Comparison of ENCODE assay signal across 17 cellular contexts in genomic region chr22:45531944-45532631, GRCh38. TPM values are rescaled to one million over a fixed set of nuclear protein-coding genes. Genes with fewer than 3 reads are reported as not detected.
DNase-seq lines count a peak whose midpoint lies in the region; ATAC-seq, FAIRE-seq and TF ChIP-seq lines count a peak whose summit lies in the region.
"Had no signal": no experiment of that assay in that cellular context is flagged by ENCODE, and none has a peak within 500 bp of the region (broad histone marks: within the 10 kb centered on the region; RNA-seq: fewer than 3 reads in every experiment).

No MANE protein-coding gene starts in this region.

- H3K79me1 ChIP-seq in mesenchymal stem cell (replicated peaks; ENCODE audit: low read length, poor library complexity, severe bottlenecking): peaks cover 17% of the 10 kb centered on the region

- peak overlapping the region; percentile 38 for H2AK5ac ChIP-seq in mesenchymal stem cell (ENCODE audit: low read length, severe bottlenecking)

- H2BK12ac ChIP-seq in mesenchymal stem cell (ENCODE audit: low read length in 2 of 2): peak overlapping the region; percentile 5 to 64

- no peaks in the 10 kb centered on the region for H4K20me1 ChIP-seq in GM12878 (ENCODE audit: control insufficient read depth, insufficient read depth)

- no peak overlapping the region for H3K4me2 ChIP-seq in GM12878 (ENCODE audit: control insufficient read depth, insufficient read depth)
- no peak overlapping the region for H3K4me2 ChIP-seq in mesenchymal stem cell (ENCODE audit: low read length, poor library complexity, severe bottlenecking)

- no peak for TF ChIP-seq POLR2A in GM12878 (IDR thresholded peaks at IDR 0.05; ENCODE audit: low read depth, low read length)

- no peak overlapping the region for H4K8ac ChIP-seq in mesenchymal stem cell (ENCODE audit: low read length)

- in situ Hi-C loops in GM12878 (cut with MboI): no loop called here

- RAD21 ChIA-PET in GM12878 (lab: Charles Lee; ENCODE audit: unreplicated experiment): no interaction called here

- FAIRE-seq in GM12878 (lab: Jason Lieb, UNC): no peak
- FAIRE-seq: G401.6 had no signal

- no peak overlapping the region for H3K23ac ChIP-seq in mesenchymal stem cell (ENCODE audit: low read length in 2 of 2)

- no peak overlapping the region for H4K91ac ChIP-seq in mesenchymal stem cell (ENCODE audit: low read length)

- no peak overlapping the region for H2BK15ac ChIP-seq in mesenchymal stem cell (ENCODE audit: low read depth, poor library complexity, severe bottlenecking)

- H3K4me1 ChIP-seq in GM12878 (ENCODE audit: control insufficient read depth, insufficient read depth, low read length) (no peaks in the 10 kb centered on the region), mesenchymal stem cell (ENCODE audit: control insufficient read depth, insufficient read depth, low read depth, low read length) (peaks cover 28% of the 10 kb centered on the region), upper lobe of right lung (peaks cover 12% of the 10 kb centered on the region), mucosa of descending colon (ENCODE audit: low read depth) (no peaks in the 10 kb centered on the region)

- SMC1A ChIA-PET in GM12878 (lab: Charles Lee; ENCODE audit: uncharacterized antibody, unreplicated experiment): no interaction called here

- H3K14ac ChIP-seq in mesenchymal stem cell (ENCODE audit: low read length in 2 of 2): peak overlapping the region in 1 of 2 experiments; percentile 6

- H3K9ac ChIP-seq in GM12878 (ENCODE audit: control insufficient read depth, insufficient read depth, low read length) (no peak overlapping the region), mesenchymal stem cell (ENCODE audit: low read length) (no peak overlapping the region)

- TF ChIP-seq RAD21 in GM12878 (IDR thresholded peaks at IDR 0.05; ENCODE audit: insufficient read depth, low read depth, low read length): no peak

- no TSS peak for BruUV-seq in GM12878 (replicated peaks; lab: Mats Ljungman, UMichigan)

- H3K36me3 ChIP-seq in GM12878 (ENCODE audit: control insufficient read depth in 2 of 2, insufficient read depth in 2 of 2, low read length in 1 of 2) (no peaks in the 10 kb centered on the region), mesenchymal stem cell (ENCODE audit: control insufficient read depth in 1 of 2, insufficient read depth in 2 of 2, low read depth in 1 of 2, low read length in 2 of 2) (peaks cover 65 to 95% of the 10 kb centered on the region in 2 experiments), upper lobe of right lung (no peaks in the 10 kb centered on the region), mucosa of descending colon (ENCODE audit: low read depth) (no peaks in the 10 kb centered on the region)
- H3K36me3 ChIP-seq: gastrocnemius medialis had no signal

- no peaks in the 10 kb centered on the region; a peak in 2 of 4 replicates for H3K27me3 ChIP-seq in GM12878 (replicated peaks in 1 of 2; ENCODE audit: control insufficient read depth in 2 of 2, insufficient read depth in 2 of 2, low read length in 1 of 2)
- no peaks in the 10 kb centered on the region for H3K27me3 ChIP-seq in mesenchymal stem cell (ENCODE audit: control insufficient read depth in 1 of 2, insufficient read depth in 1 of 2, low read length in 2 of 2)
- H3K27me3 ChIP-seq in upper lobe of right lung: no peaks in the 10 kb centered on the region

- H3K79me2 ChIP-seq in GM12878 (ENCODE audit: control insufficient read depth, insufficient read depth, low read length): no peaks in the 10 kb centered on the region

- CTCF ChIA-PET in GM12878 (lab: Yijun Ruan, JAX): no interaction called here

- peak overlapping the region; percentile 24 to 54 for H3K18ac ChIP-seq in mesenchymal stem cell (ENCODE audit: low read depth in 1 of 2, low read length in 2 of 2)

- peak; percentile 33 for DNase-seq in NCI-H748 (lab: John Stamatoyannopoulos, UW; ENCODE audit: unreplicated experiment)
- no peak for DNase-seq in NCI-H748 treated with DMSO at 0.1 percent for 48 hours (lab: John Stamatoyannopoulos, UW)
- no peak for DNase-seq in GM12878 (ENCODE audit: low read depth, low spot score)
- no peak for DNase-seq in mesenchymal stem cell
- no peak for DNase-seq in upper lobe of right lung
- no peak for DNase-seq in activated T-cell treated with anti-CD3 and anti-CD28 coated beads, Interleukin-2, amount 50 U/mL, for 1 hour
- no peak for DNase-seq in mucosa of descending colon
- DNase-seq in NCI-H2196 treated with DMSO at 0.1 percent for 48 hours (lab: John Stamatoyannopoulos, UW; ENCODE audit: unreplicated experiment): no peak
- DNase-seq: activated CD4-positive, CD25-positive, alpha-beta regulatory T cell treated with anti-CD3 and anti-CD28 coated beads, Interleukin-2, amount 50 U/mL, for 72 hours; caudate nucleus; gastrocnemius medialis; KBM-7; NCI-H1436; NCI-H526 treated with DMSO at 0.1 percent for 48 hours; T-helper 17 cell had no signal

- H3K27ac ChIP-seq in GM12878 (ENCODE audit: control insufficient read depth, insufficient read depth): no peak overlapping the region
- peak overlapping the region; percentile 32 for H3K27ac ChIP-seq in mesenchymal stem cell (ENCODE audit: low read length, poor library complexity, severe bottlenecking)
- peak overlapping the region; percentile 24 for H3K27ac ChIP-seq in upper lobe of right lung
- H3K27ac ChIP-seq: gastrocnemius medialis had no signal

- 4% methylated on average over 5 of the region's 5 CpGs for WGBS in GM12878 (ENCODE audit: insufficient coverage, insufficient replicate concordance, low lambda C conversion rate, missing lambda C conversion rate)
- WGBS in mesenchymal stem cell: 90% methylated on average over 5 of the region's 5 CpGs

- peak; percentile 39; the same call in 1 of the 3 replicates for ATAC-seq in GM12878
- no peak for ATAC-seq in upper lobe of right lung
- ATAC-seq in mucosa of descending colon: no peak
- ATAC-seq: activated naive CD4-positive, alpha-beta T cell treated with anti-CD3 and anti-CD28 coated beads, Interleukin-2, amount 50 U/mL, for 72 hours; gastrocnemius medialis; T-helper 17 cell had no signal

- no peak overlapping the region for H2BK5ac ChIP-seq in mesenchymal stem cell (ENCODE audit: low read depth, low read length, poor library complexity, severe bottlenecking)

- no peak overlapping the region for H2BK120ac ChIP-seq in mesenchymal stem cell (ENCODE audit: low read depth, low read length)

- H3K4me3 ChIP-seq in GM12878: no peak overlapping the region
- H3K4me3 ChIP-seq in mesenchymal stem cell (ENCODE audit: insufficient read depth in 1 of 2, low read depth in 1 of 2, low read length in 2 of 2): no peak overlapping the region
- no peak overlapping the region for H3K4me3 ChIP-seq in upper lobe of right lung
- H3K4me3 ChIP-seq in mucosa of descending colon: no peak overlapping the region
- H3K4me3 ChIP-seq: gastrocnemius medialis had no signal

- POLR2A ChIA-PET in GM12878 (lab: Charles Lee): no interaction called here

- no peaks in the 10 kb centered on the region for H3K9me3 ChIP-seq in GM12878 (replicated peaks; ENCODE audit: control insufficient read depth, insufficient read depth, low read length)
- no peaks in the 10 kb centered on the region for H3K9me3 ChIP-seq in mesenchymal stem cell (ENCODE audit: control insufficient read depth, low read length)
- H3K9me3 ChIP-seq in upper lobe of right lung: no peaks in the 10 kb centered on the region
- no peaks in the 10 kb centered on the region for H3K9me3 ChIP-seq in mucosa of descending colon
- H3K9me3 ChIP-seq: gastrocnemius medialis had no signal

- intact Hi-C loops in GM12878 (cut with micrococcal nuclease; ENCODE audit: unreplicated experiment) (no loop called here), upper lobe of right lung (cut with DNase I) (no loop called here), mucosa of descending colon (cut with DNase I, micrococcal nuclease) (no loop called here)

- no peak for TF ChIP-seq EP300 in GM12878 (IDR thresholded peaks at IDR 0.05; ENCODE audit: borderline replicate concordance in 1 of 2, control insufficient read depth in 1 of 2, low read depth in 2 of 2, low read length in 2 of 2)

- TF ChIP-seq CTCF in GM12878 (IDR thresholded peaks at IDR 0.05 in 2 of 3, conservative IDR thresholded peaks at IDR 0.05 in 1 of 3; ENCODE audit: control insufficient read depth in 2 of 3, extremely low read depth in 1 of 3, insufficient read depth in 1 of 3, low read depth in 3 of 3, low read length in 3 of 3): no peak
- TF ChIP-seq CTCF in upper lobe of right lung (IDR thresholded peaks at IDR 0.05): no peak
- no peak for TF ChIP-seq CTCF in mucosa of descending colon (IDR thresholded peaks at IDR 0.05)

- H2AFZ ChIP-seq in GM12878 (ENCODE audit: control insufficient read depth, low read depth, low read length): no peak overlapping the region
- H2AFZ ChIP-seq in mesenchymal stem cell (ENCODE audit: low read depth, low read length): no peak overlapping the region

- H3K4ac ChIP-seq in mesenchymal stem cell (ENCODE audit: low read depth in 1 of 2, low read length in 2 of 2): no peak overlapping the region

TF ChIP-seq in GM12878, 131 proteins besides CTCF, POLR2A, EP300 and RAD21 (continues in another document):
- TF ChIP-seq MTA2 (IDR thresholded peaks at IDR 0.05; ENCODE audit: low read depth) (peak; percentile 72; the same call in 1 of the 2 replicates), BCL11A (IDR thresholded peaks at IDR 0.05; ENCODE audit: low read depth, low read length) (peak; percentile 39; the same call in 1 of the 2 replicates)

RNA-seq across cellular contexts. Expression of gene FBLN1, which starts 29.4 kb away (rescaled TPM):
- total RNA-seq in GM12878 (2013; cell fraction: nucleolus; rRNA removed): not detected in 2 replicates
- total RNA-seq in GM12878 (2014; rRNA removed): not detected in 2 replicates
- not detected in 2 replicates for total RNA-seq in GM12878 (2014; rRNA removed; fragmentation: Illumina TruSeq; extraction: Trizol)
- 0.51 and 0.90 TPM in 2 replicates for total RNA-seq in GM12878 (2021)
- polyA plus RNA-seq in GM12878 (2011; ENCODE audit: low read depth): not detected
- not detected in 2 replicates for polyA plus RNA-seq in GM12878 (2011; rRNA removed)
- polyA plus RNA-seq in GM12878 (2011; cell fraction: cytosol; rRNA removed): not detected in 2 replicates
- not detected in 2 replicates for polyA plus RNA-seq in GM12878 (2011; cell fraction: nucleus; rRNA removed)
- polyA plus RNA-seq in GM12878 (2012): not detected in 2 replicates
- not detected in 2 replicates for polyA plus RNA-seq in GM12878 (2014; fragmentation: Illumina TruSeq; extraction: Trizol)
- not detected for polyA plus RNA-seq in GM12878 (2014; fragmentation: Nextera tagmentation; extraction: Ambion mirVana)
- polyA plus RNA-seq in GM12878 (2014; rRNA removed): not detected in 2 replicates
- polyA plus RNA-seq in GM12878 (2016; fragmentation: Nextera tagmentation; extraction: Ambion mirVana): under 1 TPM in 1 of 2 experiments, not detected in 1; 0.20 TPM
- polyA minus RNA-seq in GM12878 (2011; rRNA and poly(A)+ RNA removed): not detected in 2 replicates
- 1.8 and 2.0 TPM in 2 replicates for polyA minus RNA-seq in GM12878 (2011; cell fraction: cytosol; rRNA and poly(A)+ RNA removed)
- 0.48 TPM in 1 of 2 replicates, not detected in the other for polyA minus RNA-seq in GM12878 (2011; cell fraction: nucleus; rRNA and poly(A)+ RNA removed)
- 190 TPM for polyA plus RNA-seq in mesenchymal stem cell (2013, experiment 1 of 2)
- 191 TPM for polyA plus RNA-seq in mesenchymal stem cell (2013, experiment 2 of 2)
- 272 TPM for total RNA-seq in upper lobe of right lung
- 100 to 1,000 TPM in 1 of 3 donors, 10 to 100 TPM in 2; 34.1 to 198 (median 88.3) TPM for total RNA-seq in mucosa of descending colon

Comparison
In these comparisons a context has a peak if more than half of its experiments do, and no peak if none do; other contexts are left out.
1. RNA of gene FBLN1, which starts 29.4 kb away (total RNA-seq): 272 TPM in upper lobe of right lung (single experiment) and 34.1 to 198 TPM in mucosa of descending colon; 0.51 to 0.90 TPM in GM12878; every median in the first group is over 10 times any median in the second.